ENCODE assay signal across 1 cellular context in the genomic region with DNA sequence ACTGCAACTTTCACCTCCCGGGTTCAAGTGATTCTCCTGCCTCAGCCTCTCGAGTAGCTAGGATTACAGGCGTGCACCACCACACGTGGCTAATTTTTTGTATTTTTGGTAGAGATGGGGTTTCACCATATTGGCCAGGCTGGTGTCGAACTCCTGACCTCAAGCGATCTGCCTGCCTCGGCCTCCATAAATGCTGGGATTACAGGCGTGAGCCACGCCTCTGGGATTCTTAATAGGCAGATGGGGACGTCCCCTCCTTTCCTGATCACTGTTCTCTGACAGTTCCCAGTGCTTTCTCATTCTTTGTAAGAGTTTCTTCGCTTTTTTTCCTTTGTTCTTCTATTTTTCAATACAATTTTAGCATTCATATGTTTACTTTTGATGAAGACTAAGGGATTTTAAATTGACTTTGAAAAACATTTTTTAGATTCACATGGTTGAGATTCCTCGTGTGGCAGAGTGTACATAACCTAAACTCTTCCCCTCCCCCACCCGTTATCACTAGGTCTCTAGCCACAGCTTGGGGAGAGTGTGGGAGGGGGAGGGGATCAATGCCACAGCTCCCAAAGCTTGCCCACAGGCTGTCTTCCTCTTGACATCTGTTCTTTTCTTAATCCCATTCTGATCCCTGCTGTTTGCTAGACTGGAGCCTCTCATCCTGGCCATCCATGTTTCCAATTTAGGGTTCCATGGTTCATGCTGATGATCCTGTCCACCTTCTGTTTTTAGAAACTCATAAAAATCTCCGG.
A peak's percentile ranks its signal among the peaks of the same experiment; 100 is the strongest.
TF ChIP-seq lines count a peak whose summit lies in the region.

No MANE protein-coding gene starts in this region.

TF ChIP-seq in K562, 482 proteins besides CTCF, POLR2A, EP300 and RAD21 (continues in another document):
- peak; percentile 93 for TF ChIP-seq LEF1 (IDR thresholded peaks at IDR 0.05)
- TF ChIP-seq GATA2 (CRISPR knock-in tag; IDR thresholded peaks at IDR 0.05) = peak; percentile 28; the same call in 1 of the 2 replicates
- TF ChIP-seq, protein P1, sequence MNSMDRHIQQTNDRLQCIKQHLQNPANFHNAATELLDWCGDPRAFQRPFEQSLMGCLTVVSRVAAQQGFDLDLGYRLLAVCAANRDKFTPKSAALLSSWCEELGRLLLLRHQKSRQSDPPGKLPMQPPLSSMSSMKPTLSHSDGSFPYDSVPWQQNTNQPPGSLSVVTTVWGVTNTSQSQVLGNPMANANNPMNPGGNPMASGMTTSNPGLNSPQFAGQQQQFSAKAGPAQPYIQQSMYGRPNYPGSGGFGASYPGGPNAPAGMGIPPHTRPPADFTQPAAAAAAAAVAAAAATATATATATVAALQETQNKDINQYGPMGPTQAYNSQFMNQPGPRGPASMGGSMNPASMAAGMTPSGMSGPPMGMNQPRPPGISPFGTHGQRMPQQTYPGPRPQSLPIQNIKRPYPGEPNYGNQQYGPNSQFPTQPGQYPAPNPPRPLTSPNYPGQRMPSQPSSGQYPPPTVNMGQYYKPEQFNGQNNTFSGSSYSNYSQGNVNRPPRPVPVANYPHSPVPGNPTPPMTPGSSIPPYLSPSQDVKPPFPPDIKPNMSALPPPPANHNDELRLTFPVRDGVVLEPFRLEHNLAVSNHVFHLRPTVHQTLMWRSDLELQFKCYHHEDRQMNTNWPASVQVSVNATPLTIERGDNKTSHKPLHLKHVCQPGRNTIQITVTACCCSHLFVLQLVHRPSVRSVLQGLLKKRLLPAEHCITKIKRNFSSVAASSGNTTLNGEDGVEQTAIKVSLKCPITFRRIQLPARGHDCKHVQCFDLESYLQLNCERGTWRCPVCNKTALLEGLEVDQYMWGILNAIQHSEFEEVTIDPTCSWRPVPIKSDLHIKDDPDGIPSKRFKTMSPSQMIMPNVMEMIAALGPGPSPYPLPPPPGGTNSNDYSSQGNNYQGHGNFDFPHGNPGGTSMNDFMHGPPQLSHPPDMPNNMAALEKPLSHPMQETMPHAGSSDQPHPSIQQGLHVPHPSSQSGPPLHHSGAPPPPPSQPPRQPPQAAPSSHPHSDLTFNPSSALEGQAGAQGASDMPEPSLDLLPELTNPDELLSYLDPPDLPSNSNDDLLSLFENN (IDR thresholded peaks at IDR 0.05; ENCODE audit: low read depth in 2 of 2, low read length in 2 of 2) = 0 out of 4 replicates have a peak, but pooled peaks of 1 of the 2 experiments have one; percentile 47
- TF ChIP-seq, protein P2, sequence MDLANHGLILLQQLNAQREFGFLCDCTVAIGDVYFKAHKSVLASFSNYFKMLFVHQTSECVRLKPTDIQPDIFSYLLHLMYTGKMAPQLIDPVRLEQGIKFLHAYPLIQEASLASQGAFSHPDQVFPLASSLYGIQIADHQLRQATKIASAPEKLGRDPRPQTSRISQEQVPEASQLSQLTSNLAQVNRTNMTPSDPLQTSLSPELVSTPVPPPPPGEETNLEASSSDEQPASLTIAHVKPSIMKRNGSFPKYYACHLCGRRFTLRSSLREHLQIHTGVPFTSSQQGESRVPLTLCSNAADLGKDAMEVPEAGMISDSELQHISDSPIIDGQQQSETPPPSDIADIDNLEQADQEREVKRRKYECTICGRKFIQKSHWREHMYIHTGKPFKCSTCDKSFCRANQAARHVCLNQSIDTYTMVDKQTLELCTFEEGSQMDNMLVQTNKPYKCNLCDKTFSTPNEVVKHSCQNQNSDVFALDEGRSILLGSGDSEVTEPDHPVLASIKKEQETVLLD (IDR thresholded peaks at IDR 0.05) = peak; percentile 53; the same call in 1 of the 2 replicates
- no peak for TF ChIP-seq CBX2 (IDR thresholded peaks at IDR 0.05; ENCODE audit: insufficient read depth, low read length, poor library complexity, severe bottlenecking)
- TF ChIP-seq, protein P3, sequence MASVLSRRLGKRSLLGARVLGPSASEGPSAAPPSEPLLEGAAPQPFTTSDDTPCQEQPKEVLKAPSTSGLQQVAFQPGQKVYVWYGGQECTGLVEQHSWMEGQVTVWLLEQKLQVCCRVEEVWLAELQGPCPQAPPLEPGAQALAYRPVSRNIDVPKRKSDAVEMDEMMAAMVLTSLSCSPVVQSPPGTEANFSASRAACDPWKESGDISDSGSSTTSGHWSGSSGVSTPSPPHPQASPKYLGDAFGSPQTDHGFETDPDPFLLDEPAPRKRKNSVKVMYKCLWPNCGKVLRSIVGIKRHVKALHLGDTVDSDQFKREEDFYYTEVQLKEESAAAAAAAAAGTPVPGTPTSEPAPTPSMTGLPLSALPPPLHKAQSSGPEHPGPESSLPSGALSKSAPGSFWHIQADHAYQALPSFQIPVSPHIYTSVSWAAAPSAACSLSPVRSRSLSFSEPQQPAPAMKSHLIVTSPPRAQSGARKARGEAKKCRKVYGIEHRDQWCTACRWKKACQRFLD (CRISPR knock-in tag; IDR thresholded peaks at IDR 0.05) = peak; percentile 47; the same call in 1 of the 2 replicates
- TF ChIP-seq, protein P4, sequence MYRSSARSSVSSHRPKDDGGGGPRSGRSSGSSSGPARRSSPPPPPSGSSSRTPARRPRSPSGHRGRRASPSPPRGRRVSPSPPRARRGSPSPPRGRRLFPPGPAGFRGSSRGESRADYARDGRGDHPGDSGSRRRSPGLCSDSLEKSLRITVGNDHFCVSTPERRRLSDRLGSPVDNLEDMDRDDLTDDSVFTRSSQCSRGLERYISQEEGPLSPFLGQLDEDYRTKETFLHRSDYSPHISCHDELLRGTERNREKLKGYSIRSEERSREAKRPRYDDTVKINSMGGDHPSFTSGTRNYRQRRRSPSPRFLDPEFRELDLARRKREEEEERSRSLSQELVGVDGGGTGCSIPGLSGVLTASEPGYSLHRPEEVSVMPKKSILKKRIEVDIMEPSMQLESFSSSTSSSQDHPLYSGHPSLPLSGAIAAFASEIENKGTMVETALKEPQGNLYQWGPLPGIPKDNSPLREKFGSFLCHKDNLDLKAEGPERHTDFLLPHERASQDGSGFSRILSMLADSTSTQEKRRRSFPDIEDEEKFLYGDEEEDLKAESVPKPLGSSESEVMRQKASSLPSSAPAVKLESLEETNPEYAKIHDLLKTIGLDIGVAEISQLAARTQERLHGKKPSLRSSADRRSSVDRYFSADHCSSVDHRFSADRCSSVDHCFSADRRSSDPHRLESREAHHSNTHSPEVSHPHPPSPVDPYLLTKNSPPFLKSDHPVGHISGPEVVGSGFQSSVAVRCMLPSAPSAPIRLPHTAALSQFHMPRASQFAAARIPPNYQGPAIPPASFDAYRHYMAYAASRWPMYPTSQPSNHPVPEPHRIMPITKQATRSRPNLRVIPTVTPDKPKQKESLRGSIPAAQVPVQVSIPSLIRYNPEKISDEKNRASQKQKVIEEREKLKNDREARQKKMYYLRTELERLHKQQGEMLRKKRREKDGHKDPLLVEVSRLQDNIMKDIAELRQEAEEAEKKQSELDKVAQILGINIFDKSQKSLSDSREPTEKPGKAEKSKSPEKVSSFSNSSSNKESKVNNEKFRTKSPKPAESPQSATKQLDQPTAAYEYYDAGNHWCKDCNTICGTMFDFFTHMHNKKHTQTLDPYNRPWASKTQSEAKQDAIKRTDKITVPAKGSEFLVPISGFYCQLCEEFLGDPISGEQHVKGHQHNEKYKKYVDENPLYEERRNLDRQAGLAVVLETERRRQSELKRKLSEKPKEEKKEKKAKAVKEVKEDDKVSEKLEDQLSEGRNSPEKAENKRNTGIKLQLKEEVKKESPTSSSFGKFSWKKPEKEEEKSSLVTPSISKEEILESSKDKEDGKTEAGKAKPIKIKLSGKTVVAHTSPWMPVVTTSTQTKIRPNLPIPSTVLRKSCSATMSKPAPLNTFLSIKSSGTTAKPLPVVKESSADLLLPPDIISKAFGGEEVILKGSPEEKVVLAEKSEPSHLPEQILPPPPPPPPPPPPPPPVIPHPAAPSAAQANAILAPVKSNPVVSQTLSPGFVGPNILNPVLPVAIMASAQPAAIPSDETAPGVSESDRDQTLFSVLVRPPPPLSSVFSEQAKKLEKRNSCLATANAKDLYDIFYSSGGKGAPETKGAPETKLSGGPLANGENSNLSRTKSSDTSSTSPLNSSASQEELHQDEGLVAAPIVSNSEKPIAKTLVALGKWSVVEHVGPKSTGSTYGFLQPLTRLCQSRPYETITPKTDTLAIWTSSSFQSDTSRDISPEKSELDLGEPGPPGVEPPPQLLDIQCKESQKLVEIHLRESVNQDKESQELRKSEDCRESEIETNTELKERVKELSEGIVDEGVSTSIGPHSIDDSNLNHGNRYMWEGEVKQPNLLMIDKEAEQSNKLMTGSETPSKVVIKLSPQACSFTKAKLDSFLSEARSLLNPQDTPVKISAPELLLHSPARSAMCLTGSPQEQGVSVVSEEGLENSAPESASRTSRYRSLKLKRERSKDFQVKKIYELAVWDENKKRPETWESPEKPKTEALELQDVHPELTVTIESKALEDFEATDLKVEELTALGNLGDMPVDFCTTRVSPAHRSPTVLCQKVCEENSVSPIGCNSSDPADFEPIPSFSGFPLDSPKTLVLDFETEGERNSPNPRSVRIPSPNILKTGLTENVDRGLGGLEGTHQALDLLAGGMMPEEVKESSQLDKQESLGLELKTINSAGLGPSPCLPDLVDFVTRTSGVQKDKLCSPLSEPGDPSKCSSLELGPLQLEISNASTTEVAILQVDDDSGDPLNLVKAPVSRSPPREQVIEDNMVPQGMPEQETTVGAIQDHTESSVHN (IDR thresholded peaks at IDR 0.05; ENCODE audit: borderline replicate concordance in 1 of 2, low read depth in 1 of 2) = 0 out of 4 replicates have a peak, but pooled peaks of 1 of the 2 experiments have one; percentile 32
- TF ChIP-seq KLF16 (IDR thresholded peaks at IDR 0.05) = 0 out of 2 replicates have a peak, but pooled peaks have one; percentile 17
- 0 out of 2 replicates have a peak, but pooled peaks have one; percentile 27 for TF ChIP-seq EP400 (IDR thresholded peaks at IDR 0.05)
- TF ChIP-seq ZNF696 (CRISPR knock-in tag; conservative IDR thresholded peaks at IDR 0.05) = no peak
- TF ChIP-seq EGR1 (conservative IDR thresholded peaks at IDR 0.05) = peak; percentile 31
- TF ChIP-seq NCOR1 (IDR thresholded peaks at IDR 0.05) = peak; percentile 56
- TF ChIP-seq ZNF444 (CRISPR knock-in tag; IDR thresholded peaks at IDR 0.05) = peak; percentile 74; the same call in 1 of the 2 replicates
- TF ChIP-seq, protein P5, sequence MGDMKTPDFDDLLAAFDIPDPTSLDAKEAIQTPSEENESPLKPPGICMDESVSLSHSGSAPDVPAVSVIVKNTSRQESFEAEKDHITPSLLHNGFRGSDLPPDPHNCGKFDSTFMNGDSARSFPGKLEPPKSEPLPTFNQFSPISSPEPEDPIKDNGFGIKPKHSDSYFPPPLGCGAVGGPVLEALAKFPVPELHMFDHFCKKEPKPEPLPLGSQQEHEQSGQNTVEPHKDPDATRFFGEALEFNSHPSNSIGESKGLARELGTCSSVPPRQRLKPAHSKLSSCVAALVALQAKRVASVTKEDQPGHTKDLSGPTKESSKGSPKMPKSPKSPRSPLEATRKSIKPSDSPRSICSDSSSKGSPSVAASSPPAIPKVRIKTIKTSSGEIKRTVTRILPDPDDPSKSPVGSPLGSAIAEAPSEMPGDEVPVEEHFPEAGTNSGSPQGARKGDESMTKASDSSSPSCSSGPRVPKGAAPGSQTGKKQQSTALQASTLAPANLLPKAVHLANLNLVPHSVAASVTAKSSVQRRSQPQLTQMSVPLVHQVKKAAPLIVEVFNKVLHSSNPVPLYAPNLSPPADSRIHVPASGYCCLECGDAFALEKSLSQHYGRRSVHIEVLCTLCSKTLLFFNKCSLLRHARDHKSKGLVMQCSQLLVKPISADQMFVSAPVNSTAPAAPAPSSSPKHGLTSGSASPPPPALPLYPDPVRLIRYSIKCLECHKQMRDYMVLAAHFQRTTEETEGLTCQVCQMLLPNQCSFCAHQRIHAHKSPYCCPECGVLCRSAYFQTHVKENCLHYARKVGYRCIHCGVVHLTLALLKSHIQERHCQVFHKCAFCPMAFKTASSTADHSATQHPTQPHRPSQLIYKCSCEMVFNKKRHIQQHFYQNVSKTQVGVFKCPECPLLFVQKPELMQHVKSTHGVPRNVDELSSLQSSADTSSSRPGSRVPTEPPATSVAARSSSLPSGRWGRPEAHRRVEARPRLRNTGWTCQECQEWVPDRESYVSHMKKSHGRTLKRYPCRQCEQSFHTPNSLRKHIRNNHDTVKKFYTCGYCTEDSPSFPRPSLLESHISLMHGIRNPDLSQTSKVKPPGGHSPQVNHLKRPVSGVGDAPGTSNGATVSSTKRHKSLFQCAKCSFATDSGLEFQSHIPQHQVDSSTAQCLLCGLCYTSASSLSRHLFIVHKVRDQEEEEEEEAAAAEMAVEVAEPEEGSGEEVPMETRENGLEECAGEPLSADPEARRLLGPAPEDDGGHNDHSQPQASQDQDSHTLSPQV (IDR thresholded peaks at IDR 0.05) = peak; percentile 65
- TF ChIP-seq JUND (IDR thresholded peaks at IDR 0.05; ENCODE audit: borderline replicate concordance, low read depth, low read length) = peak; percentile 46; the same call in 1 of the 2 replicates
- TF ChIP-seq JUND (tag; IDR thresholded peaks at IDR 0.05; ENCODE audit: borderline replicate concordance, low read depth, low read length) = peak; percentile 34; the same call in 1 of the 3 replicates
- no peak for TF ChIP-seq RBM17 (IDR thresholded peaks at IDR 0.05; ENCODE audit: borderline replicate concordance, low read depth, low read length)
- TF ChIP-seq CBFA2T2 (conservative IDR thresholded peaks at IDR 0.05) = peak; percentile 61
- TF ChIP-seq, protein P6, sequence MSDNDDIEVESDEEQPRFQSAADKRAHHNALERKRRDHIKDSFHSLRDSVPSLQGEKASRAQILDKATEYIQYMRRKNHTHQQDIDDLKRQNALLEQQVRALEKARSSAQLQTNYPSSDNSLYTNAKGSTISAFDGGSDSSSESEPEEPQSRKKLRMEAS (CRISPR knock-in tag; IDR thresholded peaks at IDR 0.05) = 0 out of 2 replicates have a peak, but pooled peaks have one; percentile 6
- TF ChIP-seq, protein P7, sequence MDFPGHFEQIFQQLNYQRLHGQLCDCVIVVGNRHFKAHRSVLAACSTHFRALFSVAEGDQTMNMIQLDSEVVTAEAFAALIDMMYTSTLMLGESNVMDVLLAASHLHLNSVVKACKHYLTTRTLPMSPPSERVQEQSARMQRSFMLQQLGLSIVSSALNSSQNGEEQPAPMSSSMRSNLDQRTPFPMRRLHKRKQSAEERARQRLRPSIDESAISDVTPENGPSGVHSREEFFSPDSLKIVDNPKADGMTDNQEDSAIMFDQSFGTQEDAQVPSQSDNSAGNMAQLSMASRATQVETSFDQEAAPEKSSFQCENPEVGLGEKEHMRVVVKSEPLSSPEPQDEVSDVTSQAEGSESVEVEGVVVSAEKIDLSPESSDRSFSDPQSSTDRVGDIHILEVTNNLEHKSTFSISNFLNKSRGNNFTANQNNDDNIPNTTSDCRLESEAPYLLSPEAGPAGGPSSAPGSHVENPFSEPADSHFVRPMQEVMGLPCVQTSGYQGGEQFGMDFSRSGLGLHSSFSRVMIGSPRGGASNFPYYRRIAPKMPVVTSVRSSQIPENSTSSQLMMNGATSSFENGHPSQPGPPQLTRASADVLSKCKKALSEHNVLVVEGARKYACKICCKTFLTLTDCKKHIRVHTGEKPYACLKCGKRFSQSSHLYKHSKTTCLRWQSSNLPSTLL (IDR thresholded peaks at IDR 0.05) = no peak
- 0 out of 2 replicates have a peak, but pooled peaks have one; percentile 26 for TF ChIP-seq MTA2 (IDR thresholded peaks at IDR 0.05; ENCODE audit: low read depth)
